ENCODE assay signal across 12 cellular contexts in the genomic region with DNA sequence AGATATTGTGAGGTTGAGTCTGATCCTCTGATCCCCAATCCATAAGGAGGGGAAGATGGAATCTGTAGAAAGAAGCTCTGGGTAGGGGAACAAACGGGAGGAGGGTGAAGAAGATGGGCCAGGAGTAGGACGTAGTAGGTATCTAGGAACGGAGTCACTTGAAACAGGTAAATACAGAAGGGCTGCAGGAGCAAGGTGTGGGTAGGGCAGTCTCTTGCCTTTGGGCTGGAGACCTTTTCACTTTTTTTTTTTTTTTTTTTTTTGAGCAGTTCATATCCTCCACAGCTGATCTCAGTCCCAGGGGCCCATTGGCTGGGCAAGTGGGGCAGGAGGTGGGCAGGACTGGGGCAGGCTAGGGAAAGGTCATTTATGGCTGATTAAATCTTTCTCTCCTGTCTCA. TPM values are rescaled to one million over a fixed set of nuclear protein-coding genes. Genes with fewer than 3 reads are reported as not detected.
A peak's percentile ranks its signal among the peaks of the same experiment; 100 is the strongest.
DNase-seq lines count a peak whose midpoint lies in the region; ATAC-seq, FAIRE-seq and TF ChIP-seq lines count a peak whose summit lies in the region.
"Had no signal": no experiment of that assay in that cellular context is flagged by ENCODE, and none has a peak within 500 bp of the region (broad histone marks: within the 10 kb centered on the region; RNA-seq: fewer than 3 reads in every experiment).

No MANE protein-coding gene starts in this region.

- TF ChIP-seq CTCF in SU-DHL-6 (IDR thresholded peaks at IDR 0.05; ENCODE audit: insufficient read depth, low read length, poor library complexity, severe bottlenecking) (no peak), esophagus muscularis mucosa (IDR thresholded peaks at IDR 0.05) (no peak), tibial nerve (IDR thresholded peaks at IDR 0.05) (no peak)

- no peak for TF ChIP-seq POLR2A in esophagus muscularis mucosa (IDR thresholded peaks at IDR 0.05; ENCODE audit: low read depth)
- no peak for TF ChIP-seq POLR2A in tibial nerve (IDR thresholded peaks at IDR 0.05)

- TF ChIP-seq EP300 in esophagus muscularis mucosa (IDR thresholded peaks at IDR 0.05) (no peak), tibial nerve (IDR thresholded peaks at IDR 0.05) (no peak)

- H3K27me3 Mint-ChIP-seq in T-helper 1 cell treated with Interleukin-12 subunit alpha and Interleukin-12 subunit beta and Interleukin-4 antibody, amounts not matched to agents 30 μg/mL and 1 μg/mL, for 36 hours (ENCODE audit: low read depth) = no peaks in the 10 kb centered on the region

- peak overlapping the region; percentile 18 for H3K27ac Mint-ChIP-seq in T-helper 1 cell treated with Interleukin-12 subunit alpha and Interleukin-12 subunit beta and Interleukin-4 antibody, amounts not matched to agents 30 μg/mL and 1 μg/mL, for 36 hours

- peaks cover 40 to 59% (median 52%) of the 10 kb centered on the region in 4 donors for H3K4me1 ChIP-seq in esophagus muscularis mucosa
- peaks cover 24 to 39% (median 28%) of the 10 kb centered on the region in 3 donors for H3K4me1 ChIP-seq in skeletal muscle tissue (ENCODE audit: control insufficient read depth in 3 of 3, insufficient read depth in 3 of 3, low read length in 3 of 3)
- peaks cover 3 to 9% of the 10 kb centered on the region in 2 donors for H3K4me1 ChIP-seq in small intestine (ENCODE audit: control insufficient read depth in 2 of 2, insufficient read depth in 1 of 2, low read depth in 1 of 2, low read length in 1 of 2)
- peaks cover 0 to 69% (median 23%) of the 10 kb centered on the region in 4 donors for H3K4me1 ChIP-seq in tibial nerve

- peak overlapping the region; percentile 97 for H3K4me3 Mint-ChIP-seq in T-helper 1 cell treated with Interleukin-12 subunit alpha and Interleukin-12 subunit beta and Interleukin-4 antibody, amounts not matched to agents 30 μg/mL and 1 μg/mL, for 36 hours

- no peak for ATAC-seq in HG03175 (IDR thresholded peaks at IDR 0.05; ENCODE audit: unreplicated experiment)
- ATAC-seq: Panc1 had no signal

- H3K9me2 ChIP-seq in SU-DHL-6 (replicated peaks; ENCODE audit: insufficient read depth, low read length) = no peaks in the 10 kb centered on the region

- H3K79me2 ChIP-seq in SU-DHL-6 (ENCODE audit: insufficient read depth, low read length) = peaks cover 32% of the 10 kb centered on the region

- intact Hi-C loops in esophagus muscularis mucosa (cut with DNase I) = loop anchor here (5.0 kb wide), 1 partner anchor 38 kb away; the partner anchor contains the start of gene DMAC2

- H3K27me3 ChIP-seq in SU-DHL-6 (ENCODE audit: low read length) (no peaks in the 10 kb centered on the region), esophagus muscularis mucosa (no peaks in the 10 kb centered on the region), skeletal muscle tissue (ENCODE audit: control insufficient read depth in 3 of 3, insufficient read depth in 3 of 3, low read length in 3 of 3) (no peaks in the 10 kb centered on the region), small intestine (ENCODE audit: control insufficient read depth in 2 of 2, insufficient read depth in 2 of 2, low read length in 2 of 2) (no peaks in the 10 kb centered on the region), tibial nerve (no peaks in the 10 kb centered on the region)
- H3K27me3 ChIP-seq: transverse colon had no signal

- H3K36me3 Mint-ChIP-seq in T-helper 1 cell treated with Interleukin-12 subunit alpha and Interleukin-12 subunit beta and Interleukin-4 antibody, amounts not matched to agents 30 μg/mL and 1 μg/mL, for 36 hours (ENCODE audit: low read depth) = peaks cover 4% of the 10 kb centered on the region

- H3F3A ChIP-seq in SU-DHL-6 (ENCODE audit: insufficient read depth) = 0 out of 2 replicates have a peak, but pooled peaks cover 3% of the 10 kb centered on the region

- H3K4me3 ChIP-seq in SU-DHL-6 (ENCODE audit: insufficient read depth, low read length, poor library complexity, severe bottlenecking) = no peak overlapping the region
- peak overlapping the region in 3 of 4 donors; percentile 82 to 94 (median 92) for H3K4me3 ChIP-seq in esophagus muscularis mucosa
- H3K4me3 ChIP-seq in skeletal muscle tissue (ENCODE audit: low read length in 3 of 3) = peak overlapping the region; percentile 92 to 100 (median 98)
- H3K4me3 ChIP-seq in small intestine (ENCODE audit: low read depth in 1 of 2, low read length in 2 of 2) = peak overlapping the region in 1 of 2 donors; percentile 4
- H3K4me3 ChIP-seq in tibial nerve = peak overlapping the region in 1 of 4 donors; percentile 96

- WGBS in esophagus muscularis mucosa = 85% methylated on average over 3 of the region's 3 CpGs
- WGBS in small intestine, 3 donors = 77 to 89% (median 89%) methylated on average over 3 of the region's 3 CpGs
- WGBS in tibial nerve, 2 donors = 84 to 94% methylated on average over 3 of the region's 3 CpGs

- no peak overlapping the region for H3K27ac ChIP-seq in SU-DHL-6 (ENCODE audit: low read depth, low read length)
- H3K27ac ChIP-seq in esophagus muscularis mucosa (replicated peaks in 1 of 4) = no peak overlapping the region
- peak overlapping the region; percentile 93 for H3K27ac ChIP-seq in skeletal muscle tissue (ENCODE audit: low read depth, low read length)
- H3K27ac ChIP-seq in small intestine (ENCODE audit: low read depth in 1 of 2, low read length in 1 of 2) = no peak overlapping the region
- H3K27ac ChIP-seq in tibial nerve = peak overlapping the region in 1 of 4 donors; percentile 97

- DNase-seq in T-helper 1 cell (no peak), esophagus muscularis mucosa (ENCODE audit: extremely low spot score) (no peak), small intestine (no peak), tibial nerve (ENCODE audit: low spot score in 2 of 2) (no peak)
- DNase-seq: transverse colon had no signal

- no peaks in the 10 kb centered on the region for H3K9me3 Mint-ChIP-seq in T-helper 1 cell treated with Interleukin-12 subunit alpha and Interleukin-12 subunit beta and Interleukin-4 antibody, amounts not matched to agents 30 μg/mL and 1 μg/mL, for 36 hours

- no peaks in the 10 kb centered on the region for H3K36me3 ChIP-seq in SU-DHL-6 (ENCODE audit: low read length)
- H3K36me3 ChIP-seq in esophagus muscularis mucosa = peaks cover 0 to 21% (median 2%) of the 10 kb centered on the region in 4 donors
- H3K36me3 ChIP-seq in skeletal muscle tissue (ENCODE audit: control insufficient read depth in 3 of 3, insufficient read depth in 3 of 3, low read length in 3 of 3) = peaks cover 0 to 10% (median 5%) of the 10 kb centered on the region in 3 donors
- H3K36me3 ChIP-seq in small intestine (ENCODE audit: control insufficient read depth in 2 of 2, insufficient read depth in 2 of 2, low read length in 2 of 2) = no peaks in the 10 kb centered on the region
- peaks cover 0 to 19% (median 0%) of the 10 kb centered on the region in 3 donors for H3K36me3 ChIP-seq in tibial nerve
- H3K36me3 ChIP-seq: transverse colon had no signal

- H3K9me3 ChIP-seq in SU-DHL-6 (ENCODE audit: insufficient read depth, low read length) (no peaks in the 10 kb centered on the region), esophagus muscularis mucosa (no peaks in the 10 kb centered on the region), skeletal muscle tissue (ENCODE audit: control insufficient read depth in 3 of 3, low read length in 3 of 3) (no peaks in the 10 kb centered on the region), small intestine (ENCODE audit: control insufficient read depth, low read depth) (no peaks in the 10 kb centered on the region), tibial nerve (no peaks in the 10 kb centered on the region)
- H3K9me3 ChIP-seq: transverse colon had no signal

- H3K4me2 ChIP-seq in SU-DHL-6 (ENCODE audit: low read depth, low read length, poor library complexity, severe bottlenecking) = peak overlapping the region; percentile 87

- no peaks in the 10 kb centered on the region for H4K20me1 ChIP-seq in SU-DHL-6 (ENCODE audit: low read depth, low read length)

- H2AFZ ChIP-seq in SU-DHL-6 (ENCODE audit: low read depth, low read length, severe bottlenecking) = no peak overlapping the region

- peaks cover 29% of the 10 kb centered on the region for H3K4me1 Mint-ChIP-seq in T-helper 1 cell treated with Interleukin-12 subunit alpha and Interleukin-12 subunit beta and Interleukin-4 antibody, amounts not matched to agents 30 μg/mL and 1 μg/mL, for 36 hours (ENCODE audit: low read depth)

- H3K9ac ChIP-seq in SU-DHL-6 (ENCODE audit: low read length) = peak overlapping the region; percentile 82; the same call in 1 of the 2 replicates
- H3K9ac ChIP-seq in skeletal muscle tissue (ENCODE audit: low read depth in 1 of 3, low read length in 3 of 3) = peak overlapping the region; percentile 1 to 96 (median 12)

- FAIRE-seq in small intestine (lab: Jason Lieb, UNC) = no peak
- FAIRE-seq: A204.1 had no signal

RNA-seq across cellular contexts. Expression of gene BCKDHA, which starts 1.5 kb away (rescaled TPM):
- 10 to 100 TPM; 40.7 to 75.2 (median 54.0) TPM for total RNA-seq in esophagus muscularis mucosa
- 46.4 TPM for total RNA-seq in skeletal muscle tissue
- polyA plus RNA-seq in small intestine = 10 to 100 TPM; 19.9 to 34.0 (median 26.7) TPM
- total RNA-seq in tibial nerve = 10 to 100 TPM; 48.6 to 61.4 (median 54.2) TPM

RNA-seq across cellular contexts. Expression of gene EXOSC5, which starts 1.9 kb away (rescaled TPM):
- total RNA-seq in esophagus muscularis mucosa (10 to 100 TPM; 11.2 to 15.2 (median 13.2) TPM), skeletal muscle tissue (13.0 TPM), tibial nerve (10 to 100 TPM; 14.0 to 21.3 (median 19.8) TPM)
- 10 to 100 TPM in 2 of 3 donors, 1 to 10 TPM in 1; 9.4 to 36.4 (median 16.5) TPM for polyA plus RNA-seq in small intestine

RNA-seq across cellular contexts. Expression of gene TMEM91, which starts 22.8 kb away (rescaled TPM):
- total RNA-seq in esophagus muscularis mucosa (10 to 100 TPM in 3 of 4 donors, 1 to 10 TPM in 1; 9.7 to 17.2 (median 14.1) TPM), skeletal muscle tissue (2.1 TPM), tibial nerve (10 to 100 TPM; 20.3 to 50.8 (median 31.5) TPM)
- 1 to 10 TPM; 1.3 to 7.9 (median 2.4) TPM for polyA plus RNA-seq in small intestine

RNA-seq across cellular contexts. Expression of gene B3GNT8, which starts 28.1 kb away (rescaled TPM):
- total RNA-seq in esophagus muscularis mucosa = 10 to 100 TPM in 1 of 4 donors, 1 to 10 TPM in 3; 1.2 to 12.0 (median 5.0) TPM
- 0.52 TPM for total RNA-seq in skeletal muscle tissue
- 100 to 1,000 TPM in 1 of 3 donors, 10 to 100 TPM in 2; 27.5 to 125 (median 70.2) TPM for polyA plus RNA-seq in small intestine
- total RNA-seq in tibial nerve = 1 to 10 TPM; 3.8 to 9.0 (median 5.7) TPM
- total RNA-seq: LHCN-M2 had no signal

RNA-seq across cellular contexts. Expression of gene B9D2, which starts 35.1 kb away (rescaled TPM):
- 1 to 10 TPM; 4.9 to 9.3 (median 6.9) TPM for total RNA-seq in esophagus muscularis mucosa
- 2.1 TPM for total RNA-seq in skeletal muscle tissue
- polyA plus RNA-seq in small intestine = 1 to 10 TPM; 4.7 to 9.8 (median 6.5) TPM
- 1 to 10 TPM in 3 of 4 donors, under 1 TPM in 1; 0.87 to 8.2 (median 3.6) TPM for total RNA-seq in tibial nerve
